ENCODE assay signal across 1 cellular context in the genomic region with DNA sequence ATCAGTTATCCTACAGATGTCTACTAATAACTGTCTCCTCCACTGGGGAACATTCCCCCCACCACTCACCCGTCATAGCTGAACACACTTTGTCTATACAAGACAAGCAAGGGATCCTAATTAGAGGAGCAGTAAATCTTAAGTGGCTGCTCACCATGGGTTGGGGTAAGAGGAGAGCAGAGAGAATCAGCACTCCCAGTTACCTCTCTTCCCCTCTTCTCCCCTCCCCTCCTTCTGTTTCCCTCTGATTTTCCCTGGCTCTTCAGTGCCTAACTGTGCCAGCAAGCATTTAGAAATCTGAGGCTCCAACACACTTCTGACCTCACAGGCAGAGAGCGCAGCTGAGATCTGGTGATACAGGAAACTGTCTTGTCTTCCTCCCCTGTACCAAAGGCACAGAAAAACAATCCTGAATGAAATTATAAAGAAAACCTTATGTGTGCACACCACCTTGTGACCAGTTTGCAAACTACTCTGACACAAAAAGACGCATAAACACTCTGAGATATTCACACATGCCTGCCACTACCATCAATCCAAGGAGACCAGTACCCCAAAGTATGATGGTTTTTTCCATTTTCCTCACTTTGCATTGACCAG.
A peak's percentile ranks its signal among the peaks of the same experiment; 100 is the strongest.
TF ChIP-seq lines count a peak whose summit lies in the region.

No MANE protein-coding gene starts in this region.

TF ChIP-seq in K562, 482 proteins besides CTCF, POLR2A, EP300 and RAD21 (continued from another document):
- TF ChIP-seq, protein P1, sequence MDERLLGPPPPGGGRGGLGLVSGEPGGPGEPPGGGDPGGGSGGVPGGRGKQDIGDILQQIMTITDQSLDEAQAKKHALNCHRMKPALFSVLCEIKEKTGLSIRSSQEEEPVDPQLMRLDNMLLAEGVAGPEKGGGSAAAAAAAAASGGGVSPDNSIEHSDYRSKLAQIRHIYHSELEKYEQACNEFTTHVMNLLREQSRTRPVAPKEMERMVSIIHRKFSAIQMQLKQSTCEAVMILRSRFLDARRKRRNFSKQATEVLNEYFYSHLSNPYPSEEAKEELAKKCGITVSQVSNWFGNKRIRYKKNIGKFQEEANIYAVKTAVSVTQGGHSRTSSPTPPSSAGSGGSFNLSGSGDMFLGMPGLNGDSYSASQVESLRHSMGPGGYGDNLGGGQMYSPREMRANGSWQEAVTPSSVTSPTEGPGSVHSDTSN (CRISPR knock-in tag; IDR thresholded peaks at IDR 0.05; ENCODE audit: low read depth): no peak
- TF ChIP-seq, protein P1 (tag; conservative IDR thresholded peaks at IDR 0.05; ENCODE audit: low read depth): peak; percentile 40; the same call in 1 of the 2 replicates
- TF ChIP-seq, protein P2, sequence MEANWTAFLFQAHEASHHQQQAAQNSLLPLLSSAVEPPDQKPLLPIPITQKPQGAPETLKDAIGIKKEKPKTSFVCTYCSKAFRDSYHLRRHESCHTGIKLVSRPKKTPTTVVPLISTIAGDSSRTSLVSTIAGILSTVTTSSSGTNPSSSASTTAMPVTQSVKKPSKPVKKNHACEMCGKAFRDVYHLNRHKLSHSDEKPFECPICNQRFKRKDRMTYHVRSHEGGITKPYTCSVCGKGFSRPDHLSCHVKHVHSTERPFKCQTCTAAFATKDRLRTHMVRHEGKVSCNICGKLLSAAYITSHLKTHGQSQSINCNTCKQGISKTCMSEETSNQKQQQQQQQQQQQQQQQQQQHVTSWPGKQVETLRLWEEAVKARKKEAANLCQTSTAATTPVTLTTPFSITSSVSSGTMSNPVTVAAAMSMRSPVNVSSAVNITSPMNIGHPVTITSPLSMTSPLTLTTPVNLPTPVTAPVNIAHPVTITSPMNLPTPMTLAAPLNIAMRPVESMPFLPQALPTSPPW (CRISPR knock-in tag; IDR thresholded peaks at IDR 0.05): 0 out of 2 replicates have a peak, but pooled peaks have one; percentile 18
- TF ChIP-seq CBFA2T3 (IDR thresholded peaks at IDR 0.05) (peak; percentile 51), SMC3 (conservative IDR thresholded peaks at IDR 0.05; ENCODE audit: insufficient read depth, low read depth, low read length) (peak; percentile 61), MECOM (CRISPR knock-in tag; IDR thresholded peaks at IDR 0.05) (0 out of 2 replicates have a peak, but pooled peaks have one; percentile 71), SMAD4 (CRISPR knock-in tag; conservative IDR thresholded peaks at IDR 0.05) (no peak), ZNF76 (CRISPR knock-in tag; IDR thresholded peaks at IDR 0.05; ENCODE audit: borderline replicate concordance) (no peak), RCOR1 (IDR thresholded peaks at IDR 0.05; ENCODE audit: borderline replicate concordance in 1 of 2, low read depth in 2 of 2, low read length in 2 of 2) (0 out of 4 replicates have a peak, but pooled peaks of 1 of the 2 experiments have one; percentile 6)
- TF ChIP-seq, protein P3, sequence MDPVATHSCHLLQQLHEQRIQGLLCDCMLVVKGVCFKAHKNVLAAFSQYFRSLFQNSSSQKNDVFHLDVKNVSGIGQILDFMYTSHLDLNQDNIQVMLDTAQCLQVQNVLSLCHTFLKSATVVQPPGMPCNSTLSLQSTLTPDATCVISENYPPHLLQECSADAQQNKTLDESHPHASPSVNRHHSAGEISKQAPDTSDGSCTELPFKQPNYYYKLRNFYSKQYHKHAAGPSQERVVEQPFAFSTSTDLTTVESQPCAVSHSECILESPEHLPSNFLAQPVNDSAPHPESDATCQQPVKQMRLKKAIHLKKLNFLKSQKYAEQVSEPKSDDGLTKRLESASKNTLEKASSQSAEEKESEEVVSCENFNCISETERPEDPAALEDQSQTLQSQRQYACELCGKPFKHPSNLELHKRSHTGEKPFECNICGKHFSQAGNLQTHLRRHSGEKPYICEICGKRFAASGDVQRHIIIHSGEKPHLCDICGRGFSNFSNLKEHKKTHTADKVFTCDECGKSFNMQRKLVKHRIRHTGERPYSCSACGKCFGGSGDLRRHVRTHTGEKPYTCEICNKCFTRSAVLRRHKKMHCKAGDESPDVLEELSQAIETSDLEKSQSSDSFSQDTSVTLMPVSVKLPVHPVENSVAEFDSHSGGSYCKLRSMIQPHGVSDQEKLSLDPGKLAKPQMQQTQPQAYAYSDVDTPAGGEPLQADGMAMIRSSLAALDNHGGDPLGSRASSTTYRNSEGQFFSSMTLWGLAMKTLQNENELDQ (CRISPR knock-in tag; IDR thresholded peaks at IDR 0.05; ENCODE audit: borderline replicate concordance): no peak
- TF ChIP-seq, protein P4, sequence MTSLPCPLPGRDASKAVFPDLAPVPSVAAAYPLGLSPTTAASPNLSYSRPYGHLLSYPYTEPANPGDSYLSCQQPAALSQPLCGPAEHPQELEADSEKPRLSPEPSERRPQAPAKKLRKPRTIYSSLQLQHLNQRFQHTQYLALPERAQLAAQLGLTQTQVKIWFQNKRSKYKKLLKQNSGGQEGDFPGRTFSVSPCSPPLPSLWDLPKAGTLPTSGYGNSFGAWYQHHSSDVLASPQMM (CRISPR knock-in tag; IDR thresholded peaks at IDR 0.05): no peak
